ENCODE assay signal across 27 cellular contexts in genomic region chr15:91336691-91337090, GRCh38.
"Had no signal": no experiment of that assay in that cellular context is flagged by ENCODE, and none has a peak within 500 bp of the region (broad histone marks: within the 10 kb centered on the region; RNA-seq: fewer than 3 reads in every experiment).

No MANE protein-coding gene starts in this region.

- H3K4me1 Mint-ChIP-seq: WTC11 had no signal

- H3K36me3 ChIP-seq: breast epithelium, Peyer's patch, SJCRH30 had no signal

- H3K9me3 ChIP-seq: breast epithelium, Peyer's patch, SJCRH30, SK-N-SH had no signal

- H3K36me3 Mint-ChIP-seq: WTC11 had no signal

- H3K9ac ChIP-seq: KMS-11, SK-N-SH had no signal

- H3K4me3 Mint-ChIP-seq: activated CD8-positive, alpha-beta T cell treated with anti-CD3 and anti-CD28 coated beads, Interleukin-2, amount 10 ng/mL, durations not matched to agents 7 days and 5 days; WTC11 had no signal

- DNase-seq: activated CD4-positive, alpha-beta T cell treated with anti-CD3 and anti-CD28 coated beads for 48 hours; activated CD4-positive, alpha-beta T cell treated with anti-CD3 and anti-CD28 coated beads, Interleukin-2, amount 50 U/mL, for 4 hours; activated CD4-positive, CD25-positive, alpha-beta regulatory T cell treated with anti-CD3 and anti-CD28 coated beads, Interleukin-2, amount 50 U/mL, for 72 hours; activated CD8-positive, alpha-beta memory T cell treated with anti-CD3 and anti-CD28 coated beads, Interleukin-2, amount 50 U/mL, for 48 hours; activated CD8-positive, alpha-beta T cell treated with anti-CD3 and anti-CD28 coated beads, Interleukin-2, amount 10 ng/mL, durations not matched to agents 7 days and 5 days; activated effector memory CD4-positive, alpha-beta T cell treated with Interleukin-2 at 50 U/mL for 16 hours; activated naive CD4-positive, alpha-beta T cell treated with Interleukin-2 at 50 U/mL for 16 hours; activated T-cell treated with anti-CD3 and anti-CD28 coated beads, Interleukin-2, amount 50 U/mL, for 1 hour; aorta; caudate nucleus; NCI-H1048; NCI-H146; NCI-H187 treated with DMSO at 0.1 percent for 48 hours; NCI-H2081 treated with DMSO at 0.1 percent for 48 hours; NCI-H226; NCI-H526 treated with DMSO at 0.1 percent for 48 hours; NCI-H82; NK-92 treated with Interleukin-12 subunit alpha and Interleukin-12 subunit beta, amount 100 ng/mL, for 24 hours; Peyer's patch; Right ventricle myocardium superior; SJCRH30; SK-N-SH; T-helper 9 cell had no signal

- H3K27ac Mint-ChIP-seq: activated CD8-positive, alpha-beta T cell treated with anti-CD3 and anti-CD28 coated beads, Interleukin-2, amount 10 ng/mL, durations not matched to agents 7 days and 5 days; WTC11 had no signal

- H3K9me3 Mint-ChIP-seq: WTC11 had no signal

- H3K9me2 ChIP-seq: SK-N-SH had no signal

- H3K4me3 ChIP-seq: breast epithelium, Peyer's patch, SJCRH30 had no signal

- H3K27me3 ChIP-seq: Peyer's patch had no signal

- H3K4me2 ChIP-seq: KMS-11, SK-N-SH had no signal

- ATAC-seq: activated CD8-positive, alpha-beta T cell treated with anti-CD3 and anti-CD28 coated beads, Interleukin-2, amount 10 ng/mL, durations not matched to agents 7 days and 5 days; WTC11 had no signal

- H3K27ac ChIP-seq: breast epithelium, KMS-11, Peyer's patch, RWPE1, SJCRH30 had no signal

- H3K4me1 ChIP-seq: breast epithelium, Peyer's patch, SJCRH30 had no signal
